In genomic region chr11:134504146-134504905, GRCh38 we compare ENCODE assay signal across 1 cellular context.
TF ChIP-seq lines count a peak whose summit lies in the region.

No MANE protein-coding gene starts in this region.

TF ChIP-seq in WTC11, 78 proteins besides CTCF, POLR2A, EP300 and RAD21:
- no peak for TF ChIP-seq PREB (CRISPR knock-in tag; IDR thresholded peaks at IDR 0.05; ENCODE audit: borderline replicate concordance)
- no peak for TF ChIP-seq ATF1 (CRISPR knock-in tag; IDR thresholded peaks at IDR 0.05)
- TF ChIP-seq TEAD1 (CRISPR knock-in tag; IDR thresholded peaks at IDR 0.05), result no peak
- TF ChIP-seq EMX1 (CRISPR knock-in tag; IDR thresholded peaks at IDR 0.05), result no peak
